ENCODE assay signal across 8 cellular contexts in genomic region chr1:211258756-211259595, GRCh38. TPM values are rescaled to one million over a fixed set of nuclear protein-coding genes. Genes with fewer than 3 reads are reported as not detected.
DNase-seq lines count a peak whose midpoint lies in the region; ATAC-seq and TF ChIP-seq lines count a peak whose summit lies in the region.

TSS of gene RCOR3 (plus strand) at chr1:211259366. CDS start at chr1:211259561, 195 bp downstream.

- TF ChIP-seq CTCF in AG04450 (IDR thresholded peaks at IDR 0.05; ENCODE audit: low read depth, low read length) (peak; percentile 54), WERI-Rb-1 (IDR thresholded peaks at IDR 0.05; ENCODE audit: low read depth, low read length) (peak; percentile 85), breast epithelium (IDR thresholded peaks at IDR 0.05) (peak in 1 of 3 donors; percentile 38)

- peak; percentile 73 for DNase-seq in AG04450 (ENCODE audit: low read depth, low spot score)
- DNase-seq in NCI-H2196 treated with DMSO at 0.1 percent for 48 hours (lab: John Stamatoyannopoulos, UW; ENCODE audit: unreplicated experiment), result peak; percentile 96
- DNase-seq in WERI-Rb-1, result peak; percentile 98
- peak; percentile 92 to 94 for DNase-seq in breast epithelium (ENCODE audit: low spot score in 2 of 2)
- peak; percentile 84 for DNase-seq in iPS-NIHi7 (ENCODE audit: extremely low spot score)
- peak; percentile 51 for DNase-seq in smooth muscle cell of the brain vasculature (ENCODE audit: low read depth, low spot score)

- peak; percentile 49 for ATAC-seq in GM18870 (IDR thresholded peaks at IDR 0.05; ENCODE audit: unreplicated experiment)
- peak; percentile 69 for ATAC-seq in HG03108 (IDR thresholded peaks at IDR 0.05; ENCODE audit: unreplicated experiment)

- intact Hi-C loops in breast epithelium (cut with DNase I; ENCODE audit: low total_unique reads), result no loop called here

- H3K27ac ChIP-seq in AG04450 (ENCODE audit: low read depth, low read length), result peak within 1 kb of the TSS; percentile 93
- peak within 1 kb of the TSS; percentile 100 for H3K27ac ChIP-seq in WERI-Rb-1
- H3K27ac ChIP-seq in breast epithelium, result peak within 1 kb of the TSS; percentile 97 to 99

- H3K9me3 ChIP-seq in AG04450 (ENCODE audit: control insufficient read depth, insufficient read depth, low read length), result no peaks in the 10 kb centered on the region
- H3K9me3 ChIP-seq in WERI-Rb-1 (ENCODE audit: severe bottlenecking), result no peaks in the 10 kb centered on the region
- H3K9me3 ChIP-seq in breast epithelium, result no peaks in the 10 kb centered on the region

- peak; percentile 85 for TF ChIP-seq POLR2A in breast epithelium (IDR thresholded peaks at IDR 0.05)

- POLR2A ChIA-PET in AG04450 (lab: Yijun Ruan, JAX), result no interaction called here

- no peaks in the 10 kb centered on the region for H3K27me3 ChIP-seq in AG04450 (ENCODE audit: control insufficient read depth, insufficient read depth, low read length)
- H3K27me3 ChIP-seq in WERI-Rb-1 (ENCODE audit: insufficient read depth, low read depth, severe bottlenecking), result no peaks in the 10 kb centered on the region
- H3K27me3 ChIP-seq in breast epithelium, result no peaks in the 10 kb centered on the region

- peaks cover 0 to 5% of the 10 kb centered on the region in 2 donors for H3K4me1 ChIP-seq in breast epithelium

- CTCF ChIA-PET in AG04450 (lab: Charles Lee), result interaction anchor here (0.7 to 1.5 kb wide), 8 partner anchors 8 to 837 kb away, joined by 3 to 4 read pairs (median 4); no protein-coding TSS in a partner anchor

- peak within 1 kb of the TSS; percentile 82 for H3K4me3 ChIP-seq in AG04450 (ENCODE audit: low read depth, low read length)
- peak within 1 kb of the TSS; percentile 92 for H3K4me3 ChIP-seq in WERI-Rb-1 (ENCODE audit: low read depth, low read length)
- peak within 1 kb of the TSS; percentile 86 to 97 (median 95) for H3K4me3 ChIP-seq in breast epithelium

- H3K36me3 ChIP-seq in WERI-Rb-1 (peaks cover 22% of the 10 kb centered on the region), breast epithelium (no peaks in the 10 kb centered on the region)

RNA-seq across cellular contexts. Expression of gene RCOR3, which starts in this region (rescaled TPM):
- polyA plus RNA-seq in AG04450 (2011; rRNA removed), result 33.8 and 39.2 TPM in 2 replicates
- polyA minus RNA-seq in AG04450 (2011; rRNA and poly(A)+ RNA removed), result 54.7 and 57.0 TPM in 2 replicates
- total RNA-seq in breast epithelium, result 100 to 1,000 TPM in 1 of 3 donors, 10 to 100 TPM in 2; 45.9 to 107 (median 62.6) TPM

Comparison
In these comparisons a context has a peak if more than half of its experiments do, and no peak if none do; other contexts are left out.
1. Peak in every context shown above with its lines: DNase-seq, ATAC-seq, H3K4me3 ChIP-seq and H3K27ac ChIP-seq.